ENCODE assay signal across 20 cellular contexts in the genomic region with DNA sequence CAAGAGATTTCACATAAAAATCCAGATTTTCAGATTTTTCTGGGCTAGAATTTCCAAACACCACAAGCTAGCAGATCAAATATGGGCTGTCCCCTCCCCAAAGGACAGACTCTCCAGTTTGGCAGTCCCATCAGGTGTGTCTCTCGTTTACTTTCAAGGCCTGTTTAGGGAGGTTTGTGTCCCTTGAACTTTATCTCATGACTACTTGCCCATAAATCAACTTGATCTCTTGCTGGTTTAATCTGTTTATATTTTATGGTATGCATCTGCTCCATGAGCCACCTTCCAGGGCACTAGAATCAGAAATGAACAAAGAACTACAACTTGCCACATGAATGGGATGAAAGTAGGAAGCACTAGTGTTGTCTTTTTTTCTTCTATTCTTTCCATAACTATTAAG. TPM values are rescaled to one million over a fixed set of nuclear protein-coding genes. Genes with fewer than 3 reads are reported as not detected.
DNase-seq lines count a peak whose midpoint lies in the region; TF ChIP-seq lines count a peak whose summit lies in the region.
"Had no signal": no experiment of that assay in that cellular context is flagged by ENCODE, and none has a peak within 500 bp of the region (broad histone marks: within the 10 kb centered on the region; RNA-seq: fewer than 3 reads in every experiment).

No MANE protein-coding gene starts in this region.

- peaks cover 43% of the 10 kb centered on the region for H3K36me3 ChIP-seq in CD4-positive, alpha-beta memory T cell (ENCODE audit: insufficient read depth, low read length)

- H3K9me3 Mint-ChIP-seq in activated T-cell treated with anti-CD3 and anti-CD28 coated beads, Interleukin-2, amount 50 U/mL, for 24 hours = no peaks in the 10 kb centered on the region
- H3K9me3 Mint-ChIP-seq in activated naive CD8-positive, alpha-beta T cell treated with anti-CD3 and anti-CD28 coated beads for 36 hours = no peaks in the 10 kb centered on the region
- H3K9me3 Mint-ChIP-seq in neural crest cell = no peaks in the 10 kb centered on the region
- no peaks in the 10 kb centered on the region for H3K9me3 Mint-ChIP-seq in CD4-positive, alpha-beta memory T cell

- H3K27me3 ChIP-seq in CD4-positive, alpha-beta memory T cell (ENCODE audit: insufficient read depth, low read length) = no peaks in the 10 kb centered on the region

- POLR2A ChIA-PET in CD4-positive, alpha-beta memory T cell (lab: Charles Lee; ENCODE audit: partially characterized antibody) = interaction anchor here (1.2 kb wide), 1 partner anchor 67 kb away, joined by 3 read pairs; a partner anchor contains a TSS

- H3K27ac Mint-ChIP-seq in activated T-cell treated with anti-CD3 and anti-CD28 coated beads, Interleukin-2, amount 50 U/mL, for 24 hours = peak overlapping the region; percentile 72
- H3K27ac Mint-ChIP-seq in activated naive CD8-positive, alpha-beta T cell treated with anti-CD3 and anti-CD28 coated beads for 36 hours = peak overlapping the region; percentile 55
- H3K27ac Mint-ChIP-seq in neural crest cell (ENCODE audit: unreplicated experiment) = no peak overlapping the region
- H3K27ac Mint-ChIP-seq in CD4-positive, alpha-beta memory T cell = peak overlapping the region in 3 of 7 donors; percentile 16 to 49 (median 42)

- H3K27me3 Mint-ChIP-seq in activated T-cell treated with anti-CD3 and anti-CD28 coated beads, Interleukin-2, amount 50 U/mL, for 24 hours = no peaks in the 10 kb centered on the region
- H3K27me3 Mint-ChIP-seq in activated naive CD8-positive, alpha-beta T cell treated with anti-CD3 and anti-CD28 coated beads for 36 hours = no peaks in the 10 kb centered on the region
- no peaks in the 10 kb centered on the region for H3K27me3 Mint-ChIP-seq in neural crest cell (ENCODE audit: low read depth)
- H3K27me3 Mint-ChIP-seq in CD4-positive, alpha-beta memory T cell = no peaks in the 10 kb centered on the region

- intact Hi-C loops in CD4-positive, alpha-beta memory T cell (cut with micrococcal nuclease) = no loop called here

- H3K27ac ChIP-seq in VCaP = peak overlapping the region; percentile 26
- no peak overlapping the region for H3K27ac ChIP-seq in CD4-positive, alpha-beta memory T cell (ENCODE audit: low read depth, low read length)
- H3K27ac ChIP-seq: C4-2B had no signal

- no peak for DNase-seq in activated T-cell treated with anti-CD3 and anti-CD28 coated beads, Interleukin-2, amount 50 U/mL, for 24 hours
- DNase-seq in activated T-cell treated with anti-CD3 and anti-CD28 coated beads for 4 hours (no peak), neural crest cell (ENCODE audit: low read depth, low spot score) (no peak), SHP77 treated with DMSO at 0.1 percent for 48 hours (lab: John Stamatoyannopoulos, UW) (no peak)
- no peak for DNase-seq in activated naive CD8-positive, alpha-beta T cell treated with anti-CD3 and anti-CD28 coated beads for 36 hours
- DNase-seq in CD4-positive, alpha-beta memory T cell = no peak
- DNase-seq: ACHN, AML-193, DMS79 treated with DMSO at 0.1 percent for 48 hours, H7, KBM-7, NCI-H1417, NCI-H187, NCI-H2107, NCI-H524, PC-3, RPMI8226, SIG-M5 had no signal

- no peak overlapping the region for H3K4me3 ChIP-seq in CD4-positive, alpha-beta memory T cell (ENCODE audit: low read length in 2 of 2)

- peaks cover 89% of the 10 kb centered on the region for H3K36me3 Mint-ChIP-seq in activated T-cell treated with anti-CD3 and anti-CD28 coated beads, Interleukin-2, amount 50 U/mL, for 24 hours (ENCODE audit: low read depth)
- peaks cover 32% of the 10 kb centered on the region for H3K36me3 Mint-ChIP-seq in activated naive CD8-positive, alpha-beta T cell treated with anti-CD3 and anti-CD28 coated beads for 36 hours
- H3K36me3 Mint-ChIP-seq in neural crest cell (ENCODE audit: low read depth) = peaks cover 8% of the 10 kb centered on the region
- peaks cover 31 to 73% of the 10 kb centered on the region in 2 donors for H3K36me3 Mint-ChIP-seq in CD4-positive, alpha-beta memory T cell

- peaks cover 50% of the 10 kb centered on the region for H3K4me1 Mint-ChIP-seq in activated T-cell treated with anti-CD3 and anti-CD28 coated beads, Interleukin-2, amount 50 U/mL, for 24 hours (ENCODE audit: low read depth)
- peaks cover 36% of the 10 kb centered on the region for H3K4me1 Mint-ChIP-seq in activated naive CD8-positive, alpha-beta T cell treated with anti-CD3 and anti-CD28 coated beads for 36 hours
- H3K4me1 Mint-ChIP-seq in neural crest cell = peaks cover 21% of the 10 kb centered on the region
- H3K4me1 Mint-ChIP-seq in CD4-positive, alpha-beta memory T cell = peaks cover 17 to 37% (median 23%) of the 10 kb centered on the region in 4 donors

- peaks cover 25% of the 10 kb centered on the region for H3K4me1 ChIP-seq in CD4-positive, alpha-beta memory T cell (ENCODE audit: insufficient read depth, low read length)

- TF ChIP-seq CTCF in VCaP (conservative IDR thresholded peaks at IDR 0.05) (no peak), neural crest cell (conservative IDR thresholded peaks at IDR 0.05) (no peak)

- H3K9me3 ChIP-seq in CD4-positive, alpha-beta memory T cell (ENCODE audit: control insufficient read depth in 1 of 2, low read length in 2 of 2) = no peaks in the 10 kb centered on the region

- H3K4me3 Mint-ChIP-seq in activated T-cell treated with anti-CD3 and anti-CD28 coated beads, Interleukin-2, amount 50 U/mL, for 24 hours = no peak overlapping the region
- H3K4me3 Mint-ChIP-seq in activated naive CD8-positive, alpha-beta T cell treated with anti-CD3 and anti-CD28 coated beads for 36 hours = no peak overlapping the region
- H3K4me3 Mint-ChIP-seq in neural crest cell = peak overlapping the region; percentile 14
- no peak overlapping the region for H3K4me3 Mint-ChIP-seq in CD4-positive, alpha-beta memory T cell

- CTCF ChIA-PET in CD4-positive, alpha-beta memory T cell (lab: Charles Lee; ENCODE audit: partially characterized antibody) = interaction anchor here (1.0 to 1.5 kb wide), 2 partner anchors 15 to 18 kb away, joined by 3 read pairs; no protein-coding TSS in a partner anchor

RNA-seq across cellular contexts. Expression of a gene that starts 5.2 kb away (rescaled TPM):
- 10 to 100 TPM; 46.0 to 50.3 TPM for total RNA-seq in activated naive CD8-positive, alpha-beta T cell treated with anti-CD3 and anti-CD28 coated beads for 36 hours
- 45.0 and 45.5 TPM in 2 replicates for total RNA-seq in neural crest cell
- total RNA-seq in CD4-positive, alpha-beta memory T cell = 10 to 100 TPM; 60.6 to 61.2 TPM
- polyA plus RNA-seq in CD4-positive, alpha-beta memory T cell = 10 to 100 TPM; 39.3 to 48.0 TPM

RNA-seq across cellular contexts. Expression of a gene that starts 5.5 kb away (rescaled TPM):
- 10 to 100 TPM; 31.5 to 33.7 TPM for total RNA-seq in activated naive CD8-positive, alpha-beta T cell treated with anti-CD3 and anti-CD28 coated beads for 36 hours
- total RNA-seq in neural crest cell = 30.4 and 34.2 TPM in 2 replicates
- 10 to 100 TPM; 47.0 to 48.5 TPM for total RNA-seq in CD4-positive, alpha-beta memory T cell
- 10 to 100 TPM; 24.4 to 33.1 TPM for polyA plus RNA-seq in CD4-positive, alpha-beta memory T cell
